In genomic region chr16:66551362-66551761, GRCh38 we compare ENCODE assay signal across 8 cellular contexts. TPM values are rescaled to one million over a fixed set of nuclear protein-coding genes. Genes with fewer than 3 reads are reported as not detected.
DNase-seq lines count a peak whose midpoint lies in the region; ATAC-seq and TF ChIP-seq lines count a peak whose summit lies in the region.

No MANE protein-coding gene starts in this region.

- CTCF ChIA-PET in RWPE1 (lab: Yijun Ruan, JAX), result interaction anchor here (0.6 to 1.4 kb wide), 3 partner anchors 21 to 108 kb away, joined by 3 to 5 read pairs (median 3); no protein-coding TSS in a partner anchor

- no peaks in the 10 kb centered on the region for H3K9me3 ChIP-seq in heart right ventricle

- peak overlapping the region; percentile 91 for H3K27ac ChIP-seq in RWPE1
- peak overlapping the region in 8 of 10 donors; percentile 23 to 100 (median 96) for H3K27ac ChIP-seq in heart right ventricle

- ATAC-seq in heart right ventricle, result peak in 2 of 8 donors; percentile 23 to 27
- ATAC-seq in HG02970 (IDR thresholded peaks at IDR 0.05; ENCODE audit: low FRiP score, unreplicated experiment), result no peak

- 46 to 48% methylated on average over 6 of the region's 6 CpGs for WGBS in heart right ventricle, 2 donors

- H3K27me3 ChIP-seq in heart right ventricle, result no peaks in the 10 kb centered on the region

- H3K4me3 ChIP-seq in HFF-Myc (replicated peaks; ENCODE audit: low read depth, low read length) (no peak overlapping the region), heart right ventricle (peak overlapping the region in 3 of 10 donors; percentile 60 to 74 (median 67))

- H3K4me1 ChIP-seq in heart right ventricle, result peaks cover 5 to 81% (median 59%) of the 10 kb centered on the region in 9 donors

- peaks cover 0 to 13% (median 0%) of the 10 kb centered on the region in 9 donors for H3K36me3 ChIP-seq in heart right ventricle

- intact Hi-C loops in heart right ventricle (cut with DNase I), result loop anchor here in 5 of 10 donors (2.0 to 10.0 kb wide), 4 partner anchors 34 to 67 kb away; partner anchors contain the start of gene CMTM3 (in 1 of the 5)

- POLR2A ChIA-PET in RWPE1 (lab: Yijun Ruan, JAX; ENCODE audit: low non-redundant PET), result no interaction called here

- TF ChIP-seq CTCF in HFF-Myc (IDR thresholded peaks at IDR 0.05; ENCODE audit: low read depth, low read length, missing control alignments) (no peak), RWPE1 (conservative IDR thresholded peaks at IDR 0.05; ENCODE audit: low read depth) (no peak), heart right ventricle (IDR thresholded peaks at IDR 0.05) (peak in 3 of 9 donors; percentile 12 to 38 (median 22))

- DNase-seq in COLO668 (lab: John Stamatoyannopoulos, UW; ENCODE audit: unreplicated experiment) (peak; percentile 67), HFF-Myc (ENCODE audit: extremely low read depth, low read depth) (peak; percentile 17), RWPE1 (ENCODE audit: low spot score) (no peak), heart right ventricle (no peak), superior temporal gyrus (ENCODE audit: extremely low spot score) (no peak)
- DNase-seq in activated effector memory CD4-positive, alpha-beta T cell treated with Interleukin-2 at 50 U/mL for 16 hours, result peak; percentile 50
- peak; percentile 72 for DNase-seq in stimulated activated CD4-positive, alpha-beta T cell treated with anti-CD3 and anti-CD28 coated beads, Interleukin-15, amount 100 ng/mL, for 24 hours

RNA-seq across cellular contexts. Expression of gene CKLF, which starts 1.0 kb away (rescaled TPM):
- 10 to 100 TPM in 3 of 10 donors, 1 to 10 TPM in 7; 1.6 to 19.9 (median 6.7) TPM for total RNA-seq in heart right ventricle
- polyA plus RNA-seq in heart right ventricle, result 10 to 100 TPM in 1 of 2 donors, 1 to 10 TPM in 1; 6.8 to 24.1 TPM

RNA-seq across cellular contexts. Expression of gene TK2, which starts 1.4 kb away (rescaled TPM):
- total RNA-seq in heart right ventricle, result 10 to 100 TPM; 16.0 to 26.0 (median 21.4) TPM
- polyA plus RNA-seq in heart right ventricle, result 10 to 100 TPM in 1 of 2 donors, 1 to 10 TPM in 1; 8.0 to 13.6 TPM

RNA-seq across cellular contexts. Expression of gene CMTM1, which starts 14.9 kb away (rescaled TPM):
- total RNA-seq in heart right ventricle, result 1 to 10 TPM in 5 of 10 donors, under 1 TPM in 5; 0.50 to 2.1 (median 0.98) TPM
- under 1 TPM in 1 of 2 donors, not detected in 1; 0.19 TPM for polyA plus RNA-seq in heart right ventricle

RNA-seq across cellular contexts. Expression of gene CMTM2, which starts 27.9 kb away (rescaled TPM):
- under 1 TPM in 4 of 10 donors, not detected in 6; 0.33 to 0.95 (median 0.63) TPM for total RNA-seq in heart right ventricle
- not detected for polyA plus RNA-seq in heart right ventricle

RNA-seq across cellular contexts. Expression of gene CMTM3, which starts 53.1 kb away (rescaled TPM):
- 10 to 100 TPM in 3 of 10 donors, 1 to 10 TPM in 7; 6.6 to 19.9 (median 7.9) TPM for total RNA-seq in heart right ventricle
- 10 to 100 TPM; 12.0 to 18.0 TPM for polyA plus RNA-seq in heart right ventricle

Comparison
In these comparisons a context has a peak if more than half of its experiments do, and no peak if none do; other contexts are left out.
1. DNase-seq: peak in COLO668 (single experiment), HFF-Myc (single experiment), activated effector memory CD4-positive, alpha-beta T cell treated with Interleukin-2 at 50 U/mL for 16 hours (single experiment) and stimulated activated CD4-positive, alpha-beta T cell treated with anti-CD3 and anti-CD28 coated beads, Interleukin-15, amount 100 ng/mL, for 24 hours (single experiment); none in RWPE1 (single experiment), heart right ventricle (0 of 2) and superior temporal gyrus (single experiment).